In the genomic region with DNA sequence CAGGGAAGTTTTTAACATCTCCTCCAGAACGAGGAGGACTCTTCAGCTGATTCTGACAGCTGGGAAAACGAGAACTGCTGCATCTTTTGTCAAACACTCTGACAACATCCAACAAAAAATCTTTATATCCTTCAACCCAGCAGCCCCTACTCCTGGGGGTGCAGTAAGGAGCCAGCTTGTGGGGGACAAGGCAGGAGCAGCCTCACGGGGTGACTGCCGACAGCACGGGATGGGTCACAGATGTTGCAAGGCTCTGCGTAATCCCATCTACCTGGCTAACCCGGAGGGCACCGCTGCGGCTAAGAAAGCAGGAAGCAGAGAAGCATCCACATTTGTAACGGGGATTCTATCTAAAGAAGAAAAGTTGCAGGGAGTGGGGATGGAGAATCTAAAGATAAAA, we compare ENCODE assay signal across 23 cellular contexts.
"Had no signal": no experiment of that assay in that cellular context is flagged by ENCODE, and none has a peak within 500 bp of the region (broad histone marks: within the 10 kb centered on the region; RNA-seq: fewer than 3 reads in every experiment).

No MANE protein-coding gene starts in this region.

- H3K4me1 Mint-ChIP-seq: natural killer cell; stimulated activated effector memory CD8-positive, alpha-beta T cell treated with anti-CD3 and anti-CD28 coated beads, Interleukin-12 subunit alpha, Interleukin-12 subunit beta, amount 100 ng/mL, for 72 hours had no signal

- H3K9me3 Mint-ChIP-seq: natural killer cell; stimulated activated effector memory CD8-positive, alpha-beta T cell treated with anti-CD3 and anti-CD28 coated beads, Interleukin-12 subunit alpha, Interleukin-12 subunit beta, amount 100 ng/mL, for 72 hours had no signal

- H3K4me3 ChIP-seq: esophagus muscularis mucosa, gastroesophageal sphincter, heart left ventricle, left ventricle myocardium inferior, lower lobe of right lung, pancreas, smooth muscle cell, stomach, thyroid gland, upper lobe of left lung had no signal

- H3K4me3 Mint-ChIP-seq: natural killer cell; stimulated activated effector memory CD8-positive, alpha-beta T cell treated with anti-CD3 and anti-CD28 coated beads, Interleukin-12 subunit alpha, Interleukin-12 subunit beta, amount 100 ng/mL, for 72 hours had no signal

- H3K36me3 Mint-ChIP-seq: natural killer cell had no signal

- ATAC-seq: foreskin keratinocyte; gastroesophageal sphincter; heart left ventricle; left colon; lower lobe of right lung; natural killer cell; pancreas; sciatic nerve; stimulated activated effector memory CD8-positive, alpha-beta T cell treated with anti-CD3 and anti-CD28 coated beads, Interleukin-12 subunit alpha, Interleukin-12 subunit beta, amount 100 ng/mL, for 72 hours had no signal

- H3K27ac ChIP-seq: esophagus muscularis mucosa, foreskin keratinocyte, gastroesophageal sphincter, heart left ventricle, left ventricle myocardium inferior, lower lobe of right lung, neutrophil, pancreas, stomach, thyroid gland, upper lobe of left lung had no signal

- DNase-seq: cerebellar nuclear complex; cortex of kidney; foreskin keratinocyte; heart left ventricle; hippocampal formation; kidney glomerular epithelial cell; left colon; left ventricle myocardium inferior; natural killer cell; pancreas; stimulated activated CD4-positive, alpha-beta T cell treated with anti-CD3 and anti-CD28 coated beads, Interleukin-2, amount 100 ng/mL, for 24 hours; stimulated activated CD4-positive, alpha-beta T cell treated with anti-CD3 and anti-CD28 coated beads, Interleukin-4, amount 100 ng/mL, for 24 hours; stimulated activated naive CD4-positive, alpha-beta T cell treated with Interleukin-2 at 50 U/mL for 16 hours; stomach; thyroid gland; upper lobe of left lung had no signal

- H3K9me3 ChIP-seq: esophagus muscularis mucosa, gastroesophageal sphincter, heart left ventricle, left ventricle myocardium inferior, lower lobe of right lung, neutrophil, pancreas, stomach, thyroid gland, upper lobe of left lung had no signal

- H3K4me1 ChIP-seq: esophagus muscularis mucosa, foreskin keratinocyte, gastroesophageal sphincter, heart left ventricle, left ventricle myocardium inferior, lower lobe of right lung, pancreas, stomach, thyroid gland, upper lobe of left lung had no signal

- H3K27me3 ChIP-seq: esophagus muscularis mucosa, foreskin keratinocyte, gastroesophageal sphincter, heart left ventricle, neutrophil, pancreas, stomach, thyroid gland, upper lobe of left lung had no signal
